ENCODE assay signal across 27 cellular contexts in the genomic region with DNA sequence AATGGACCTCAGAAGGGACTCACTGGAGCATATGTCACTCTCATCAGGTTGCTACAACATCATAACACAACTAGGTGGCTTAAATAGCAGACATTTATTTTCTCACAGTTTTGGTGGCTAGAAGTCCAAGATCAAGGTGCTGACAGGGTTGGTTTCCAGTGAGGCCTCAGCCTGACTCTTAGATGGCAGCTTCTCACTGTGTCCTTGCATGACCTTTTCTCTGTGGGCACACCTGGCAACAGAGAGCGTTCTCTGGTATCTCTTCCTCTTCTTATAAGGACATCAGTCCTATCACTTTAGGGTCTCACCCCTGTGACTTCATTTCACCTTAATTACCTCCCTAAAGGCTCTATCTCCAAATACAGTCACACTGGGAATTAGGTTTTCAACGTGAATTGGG.
DNase-seq lines count a peak whose midpoint lies in the region; ATAC-seq, FAIRE-seq and TF ChIP-seq lines count a peak whose summit lies in the region.
"Had no signal": no experiment of that assay in that cellular context is flagged by ENCODE, and none has a peak within 500 bp of the region (broad histone marks: within the 10 kb centered on the region; RNA-seq: fewer than 3 reads in every experiment).

No MANE protein-coding gene starts in this region.

- FAIRE-seq in GM19239 (lab: Jason Lieb, UNC), result peak; percentile 18
- FAIRE-seq: GM12891, HepG2 had no signal

- H3K27me3 ChIP-seq in mammary epithelial cell (ENCODE audit: insufficient read depth, low read length), result no peaks in the 10 kb centered on the region
- H3K27me3 ChIP-seq in breast epithelium, result no peaks in the 10 kb centered on the region
- H3K27me3 ChIP-seq: BLaER1 treated with 17β-estradiol and CSF1 and Interleukin-3, amounts not matched to agents 10 nM and 100 nM; Peyer's patch had no signal

- no peak for TF ChIP-seq CTCF in mammary epithelial cell (conservative IDR thresholded peaks at IDR 0.05 in 1 of 2, IDR thresholded peaks at IDR 0.05 in 1 of 2; ENCODE audit: extremely low read depth in 1 of 2, insufficient read depth in 1 of 2, low read depth in 1 of 2, low read length in 2 of 2)
- no peak for TF ChIP-seq CTCF in breast epithelium (IDR thresholded peaks at IDR 0.05)

- CTCF ChIA-PET in mammary epithelial cell (lab: Charles Lee; ENCODE audit: low non-redundant PET), result no interaction called here

- H3K36me3 Mint-ChIP-seq in activated T-helper 17 cell treated with anti-CD3 and anti-CD28 coated beads, Interleukin-2, amount 50 U/mL, for 72 hours (ENCODE audit: low read depth), result no peaks in the 10 kb centered on the region
- no peaks in the 10 kb centered on the region for H3K36me3 Mint-ChIP-seq in stimulated activated memory B cell treated with anti-CD40 and anti-IgM and Interleukin-4, amounts not matched to agents 10 μg/mL and 1 μg/mL and 100 μg/mL, for 72 hours
- H3K36me3 Mint-ChIP-seq: CD4-positive, alpha-beta memory T cell had no signal

- no peaks in the 10 kb centered on the region for H3K9me3 Mint-ChIP-seq in activated T-helper 17 cell treated with anti-CD3 and anti-CD28 coated beads, Interleukin-2, amount 50 U/mL, for 72 hours
- H3K9me3 Mint-ChIP-seq in stimulated activated memory B cell treated with anti-CD40 and anti-IgM and Interleukin-4, amounts not matched to agents 10 μg/mL and 1 μg/mL and 100 μg/mL, for 72 hours, result no peaks in the 10 kb centered on the region
- H3K9me3 Mint-ChIP-seq: HFFc6 had no signal

- H3K9ac ChIP-seq in mammary epithelial cell (ENCODE audit: insufficient read depth, low read length), result no peak overlapping the region
- H3K9ac ChIP-seq: BLaER1 treated with 17β-estradiol and CSF1 and Interleukin-3, amounts not matched to agents 10 nM and 100 nM; GM23248 had no signal

- no peak for ATAC-seq in activated T-helper 17 cell treated with anti-CD3 and anti-CD28 coated beads, Interleukin-2, amount 50 U/mL, for 72 hours (replicated peaks)
- peak; percentile 46 for ATAC-seq in stimulated activated memory B cell treated with anti-CD40 and anti-IgM and Interleukin-4, amounts not matched to agents 10 μg/mL and 1 μg/mL and 100 μg/mL, for 72 hours
- no peak for ATAC-seq in HG03432 (IDR thresholded peaks at IDR 0.05; ENCODE audit: unreplicated experiment)
- ATAC-seq: HepG2 had no signal

- in situ Hi-C loops in mammary epithelial cell (cut with MboI; ENCODE audit: low sequenced_read_pairs in 2 of 2), result no loop called here

- no peak overlapping the region for H3K27ac ChIP-seq in mammary epithelial cell (ENCODE audit: insufficient read depth, low read depth, low read length)
- no peak overlapping the region for H3K27ac ChIP-seq in breast epithelium
- H3K27ac ChIP-seq: BLaER1 treated with 17β-estradiol and CSF1 and Interleukin-3, amounts not matched to agents 10 nM and 100 nM; GM23248; HL-60; Peyer's patch had no signal

- H3K4me1 ChIP-seq in mammary epithelial cell (ENCODE audit: insufficient read depth, low read length), result no peaks in the 10 kb centered on the region
- no peaks in the 10 kb centered on the region for H3K4me1 ChIP-seq in breast epithelium
- H3K4me1 ChIP-seq: Caco-2 had no signal

- no peak overlapping the region for H3K4me3 Mint-ChIP-seq in activated T-helper 17 cell treated with anti-CD3 and anti-CD28 coated beads, Interleukin-2, amount 50 U/mL, for 72 hours
- no peak overlapping the region for H3K4me3 Mint-ChIP-seq in stimulated activated memory B cell treated with anti-CD40 and anti-IgM and Interleukin-4, amounts not matched to agents 10 μg/mL and 1 μg/mL and 100 μg/mL, for 72 hours
- H3K4me3 Mint-ChIP-seq: CD4-positive, alpha-beta memory T cell; H9; HFFc6 had no signal

- no peaks in the 10 kb centered on the region for H3K79me2 ChIP-seq in mammary epithelial cell (ENCODE audit: insufficient read depth, low read length)

- dilution Hi-C loops in mammary epithelial cell (cut with HindIII; ENCODE audit: low sequenced_read_pairs), result no loop called here

- H3K36me3 ChIP-seq in mammary epithelial cell (ENCODE audit: insufficient read depth, low read length) (no peaks in the 10 kb centered on the region), breast epithelium (no peaks in the 10 kb centered on the region)
- H3K36me3 ChIP-seq: BLaER1 treated with 17β-estradiol and CSF1 and Interleukin-3, amounts not matched to agents 10 nM and 100 nM; Peyer's patch had no signal

- TF ChIP-seq POLR2A in breast epithelium (IDR thresholded peaks at IDR 0.05), result no peak

- intact Hi-C loops in mammary epithelial cell (cut with micrococcal nuclease), result no loop called here
- intact Hi-C loops in breast epithelium (cut with DNase I; ENCODE audit: low total_unique reads), result no loop called here

- no peak overlapping the region for H3K4me2 ChIP-seq in mammary epithelial cell (ENCODE audit: insufficient read depth, low read depth, low read length)
- H3K4me2 ChIP-seq: BLaER1 treated with 17β-estradiol and CSF1 and Interleukin-3, amounts not matched to agents 10 nM and 100 nM had no signal

- no peaks in the 10 kb centered on the region for H4K20me1 ChIP-seq in mammary epithelial cell (ENCODE audit: insufficient read depth, low read length)
- H4K20me1 ChIP-seq: BLaER1 treated with 17β-estradiol and CSF1 and Interleukin-3, amounts not matched to agents 10 nM and 100 nM had no signal

- H3K4me3 ChIP-seq in mammary epithelial cell (replicated peaks in 1 of 3; ENCODE audit: insufficient read depth in 1 of 3, low read depth in 2 of 3, low read length in 3 of 3), result no peak overlapping the region
- no peak overlapping the region for H3K4me3 ChIP-seq in breast epithelium
- H3K4me3 ChIP-seq: BLaER1 treated with 17β-estradiol and CSF1 and Interleukin-3, amounts not matched to agents 10 nM and 100 nM; GM23248; Peyer's patch had no signal

- no peaks in the 10 kb centered on the region for H3K9me3 ChIP-seq in mammary epithelial cell (replicated peaks; ENCODE audit: insufficient read depth, low read length)
- no peaks in the 10 kb centered on the region for H3K9me3 ChIP-seq in breast epithelium
- H3K9me3 ChIP-seq: Caco-2, Peyer's patch had no signal

- peak overlapping the region; percentile 19 for H2AFZ ChIP-seq in mammary epithelial cell (ENCODE audit: low read depth, low read length)
- H2AFZ ChIP-seq: GM23248 had no signal

- peaks cover 13% of the 10 kb centered on the region for H3K4me1 Mint-ChIP-seq in activated T-helper 17 cell treated with anti-CD3 and anti-CD28 coated beads, Interleukin-2, amount 50 U/mL, for 72 hours
- peaks cover 6% of the 10 kb centered on the region for H3K4me1 Mint-ChIP-seq in stimulated activated memory B cell treated with anti-CD40 and anti-IgM and Interleukin-4, amounts not matched to agents 10 μg/mL and 1 μg/mL and 100 μg/mL, for 72 hours

- DNase-seq in mammary epithelial cell (no peak), breast epithelium (ENCODE audit: low spot score in 2 of 2) (no peak), GM19239 (ENCODE audit: insufficient read length, low spot score) (no peak), OCI-M1 (lab: John Stamatoyannopoulos, UW) (no peak)
- DNase-seq: 8988T; Caco-2; CD4-positive, alpha-beta memory T cell; DMS 273 treated with DMSO at 0.1 percent for 48 hours; DMS79 treated with DMSO at 0.1 percent for 48 hours; GM23248; H9; HFFc6; KBM-7; NCI-H1092; NCI-H1436; NCI-H187 treated with DMSO at 0.1 percent for 48 hours; NCI-H2107; NCI-H69; NK-92 treated with Interleukin-12 subunit alpha and Interleukin-12 subunit beta, amount 100 ng/mL, for 24 hours; Peyer's patch had no signal

- peak overlapping the region; percentile 44 for H3K27ac Mint-ChIP-seq in activated T-helper 17 cell treated with anti-CD3 and anti-CD28 coated beads, Interleukin-2, amount 50 U/mL, for 72 hours
- H3K27ac Mint-ChIP-seq in stimulated activated memory B cell treated with anti-CD40 and anti-IgM and Interleukin-4, amounts not matched to agents 10 μg/mL and 1 μg/mL and 100 μg/mL, for 72 hours, result no peak overlapping the region
- H3K27ac Mint-ChIP-seq: CD4-positive, alpha-beta memory T cell; H9; HFFc6 had no signal

- WGBS in mammary epithelial cell (ENCODE audit: low coverage, missing lambda C conversion rate), result 68% methylated on average over 2 of the region's 2 CpGs

- no TSS peak for BruUV-seq in mammary epithelial cell (replicated peaks; lab: Mats Ljungman, UMichigan)

- peaks cover under 1% of the 10 kb centered on the region for H3K27me3 Mint-ChIP-seq in activated T-helper 17 cell treated with anti-CD3 and anti-CD28 coated beads, Interleukin-2, amount 50 U/mL, for 72 hours
- peaks cover 28% of the 10 kb centered on the region for H3K27me3 Mint-ChIP-seq in stimulated activated memory B cell treated with anti-CD40 and anti-IgM and Interleukin-4, amounts not matched to agents 10 μg/mL and 1 μg/mL and 100 μg/mL, for 72 hours
